14 cellular contexts compared by ENCODE assay signal in the genomic region with DNA sequence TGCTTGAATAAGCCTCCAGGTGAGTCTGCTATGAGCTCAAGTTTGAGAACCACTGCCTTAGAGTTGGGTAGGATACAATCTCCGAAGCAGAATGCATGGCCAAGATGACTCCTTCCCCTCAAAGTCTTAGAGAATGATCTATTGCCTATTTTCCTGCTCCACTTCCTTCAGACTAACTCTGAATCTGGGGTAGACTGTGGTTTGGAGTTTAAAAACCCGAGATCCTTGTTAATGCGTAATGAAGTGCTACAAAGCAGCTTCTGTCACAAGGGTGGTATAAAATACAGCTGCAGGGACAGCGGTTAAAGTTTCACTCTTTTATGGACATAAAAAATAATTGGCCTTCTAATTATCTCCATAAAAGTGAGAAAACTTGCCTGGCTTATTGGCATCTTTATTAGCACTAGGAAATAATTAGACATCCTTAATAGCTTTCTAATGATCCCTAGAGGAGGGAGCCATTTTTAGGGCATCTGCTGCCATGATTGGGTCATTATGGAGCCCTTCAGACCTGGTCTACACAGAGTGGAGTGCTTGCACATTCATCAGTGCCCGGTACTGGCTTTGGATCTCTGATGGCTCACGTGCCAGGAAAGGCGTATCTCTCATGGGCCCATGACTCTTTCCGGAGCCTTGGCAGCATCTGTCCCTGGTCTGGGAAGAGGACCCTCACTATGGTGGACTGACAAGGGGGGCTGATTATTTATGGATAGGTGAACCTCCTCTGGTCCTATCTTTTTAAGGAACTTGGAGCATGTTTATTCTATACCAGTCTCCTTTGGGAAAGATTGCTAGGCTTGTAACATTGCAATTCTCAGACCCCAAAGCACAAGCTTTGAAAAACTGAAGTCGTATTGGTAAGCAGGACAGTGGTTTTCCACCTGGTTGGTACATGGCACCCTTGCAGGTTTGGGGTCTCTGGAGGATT. TPM values are rescaled to one million over a fixed set of nuclear protein-coding genes. Genes with fewer than 3 reads are reported as not detected.
DNase-seq lines count a peak whose midpoint lies in the region; ATAC-seq and TF ChIP-seq lines count a peak whose summit lies in the region.
"Had no signal": no experiment of that assay in that cellular context is flagged by ENCODE, and none has a peak within 500 bp of the region (broad histone marks: within the 10 kb centered on the region; RNA-seq: fewer than 3 reads in every experiment).

No MANE protein-coding gene starts in this region.

- H3K9ac ChIP-seq in SK-N-SH: no peak overlapping the region
- H3K9ac ChIP-seq in PC-3 (ENCODE audit: low read length): no peak overlapping the region

- TF ChIP-seq POLR2A in stomach (IDR thresholded peaks at IDR 0.05): no peak

- TF ChIP-seq RAD21 in SK-N-SH (IDR thresholded peaks at IDR 0.05; ENCODE audit: low read length): no peak

- no peaks in the 10 kb centered on the region for H3K27me3 ChIP-seq in SK-N-SH (ENCODE audit: insufficient read depth)
- no peaks in the 10 kb centered on the region for H3K27me3 ChIP-seq in PC-3 (ENCODE audit: low read length)
- H3K27me3 ChIP-seq in stomach: peaks cover 0 to 39% (median 0%) of the 10 kb centered on the region in 3 donors
- H3K27me3 ChIP-seq: SJCRH30 had no signal

- H3K36me3 ChIP-seq in SK-N-SH (replicated peaks in 1 of 2; ENCODE audit: control insufficient read depth in 1 of 2, insufficient read depth in 2 of 2, low read length in 1 of 2): no peaks in the 10 kb centered on the region
- H3K36me3 ChIP-seq in HEK293 (ENCODE audit: control insufficient read depth in 2 of 2, insufficient read depth in 1 of 2, low read length in 2 of 2): no peaks in the 10 kb centered on the region
- no peaks in the 10 kb centered on the region for H3K36me3 ChIP-seq in PC-3 (ENCODE audit: low read depth, low read length)
- H3K36me3 ChIP-seq in stomach: no peaks in the 10 kb centered on the region
- H3K36me3 ChIP-seq: SJCRH30 had no signal

- H3F3A ChIP-seq in SK-N-SH (replicated peaks; ENCODE audit: insufficient read depth): no peaks in the 10 kb centered on the region
- no peaks in the 10 kb centered on the region for H3F3A ChIP-seq in PC-3 (ENCODE audit: low read length, unreplicated experiment)

- TF ChIP-seq EP300 in SK-N-SH (IDR thresholded peaks at IDR 0.05; ENCODE audit: borderline replicate concordance in 1 of 2, low read depth in 1 of 2, low read length in 1 of 2): no peak
- no peak for TF ChIP-seq EP300 in stomach (IDR thresholded peaks at IDR 0.05)

- intact Hi-C loops in PC-3 (cut with micrococcal nuclease) (loop anchor here (1.0 to 5.0 kb wide), 4 partner anchors 257 to 597 kb away; no protein-coding TSS in a partner anchor), posterior vena cava (cut with DNase I) (loop anchor here (1.0 to 5.0 kb wide), 3 partner anchors 20 to 516 kb away; no protein-coding TSS in a partner anchor), stomach (cut with DNase I; ENCODE audit: low total_unique reads) (loop anchor here (5.0 kb wide), 1 partner anchor 521 kb away; no protein-coding TSS in a partner anchor)

- H2AFZ ChIP-seq in SK-N-SH (ENCODE audit: low read depth): no peak overlapping the region
- peak overlapping the region; percentile 47 for H2AFZ ChIP-seq in PC-3 (ENCODE audit: low read length)

- BruUV-seq in PC-3 (replicated peaks; lab: Mats Ljungman, UMichigan): no TSS peak

- H3K27ac ChIP-seq in SK-N-SH (ENCODE audit: low read depth in 2 of 2, low read length in 1 of 2) (no peak overlapping the region), HEK293 (ENCODE audit: extremely low read depth, low read depth, low read length) (no peak overlapping the region), PC-3 (ENCODE audit: low read length) (no peak overlapping the region), stomach (no peak overlapping the region)
- H3K27ac ChIP-seq: SJCRH30 had no signal

- CTCF ChIA-PET in SK-N-SH (lab: Yijun Ruan, JAX): interaction anchor here (0.5 to 12.3 kb wide), 119 partner anchors 9 to 943 kb away, joined by 3 to 318 read pairs (median 4); a partner anchor contains a TSS
- CTCF ChIA-PET in HEK293 (lab: Yijun Ruan, JAX): interaction anchor here (0.5 to 5.8 kb wide), 55 partner anchors 8 to 1800 kb away, joined by 3 to 106 read pairs (median 4); no protein-coding TSS in a partner anchor
- CTCF ChIA-PET in PC-3 (lab: Charles Lee): interaction anchor here (0.5 to 1.3 kb wide), 4 partner anchors 44 to 512 kb away, joined by 3 to 6 read pairs (median 4); no protein-coding TSS in a partner anchor

- H3K79me2 ChIP-seq in SK-N-SH (ENCODE audit: insufficient read depth) (no peaks in the 10 kb centered on the region), PC-3 (ENCODE audit: low read length) (no peaks in the 10 kb centered on the region)

- H4K20me1 ChIP-seq in SK-N-SH (ENCODE audit: insufficient read depth): no peaks in the 10 kb centered on the region
- H4K20me1 ChIP-seq in PC-3 (ENCODE audit: low read length): no peaks in the 10 kb centered on the region

- POLR2A ChIA-PET in SK-N-SH (lab: Yijun Ruan, JAX): interaction anchor here (0.6 to 1.0 kb wide), 2 partner anchors 35 to 189 kb away, joined by 3 read pairs; no protein-coding TSS in a partner anchor
- POLR2A ChIA-PET in HEK293 (lab: Yijun Ruan, JAX): no interaction called here
- POLR2A ChIA-PET in PC-3 (lab: Charles Lee; ENCODE audit: unreplicated experiment): no interaction called here

- no peak for TF ChIP-seq CTCF in SK-N-SH (IDR thresholded peaks at IDR 0.05)
- TF ChIP-seq CTCF in HEK293 (tag by site-specific recombination; IDR thresholded peaks at IDR 0.05): no peak
- TF ChIP-seq CTCF in PC-3 (conservative IDR thresholded peaks at IDR 0.05; ENCODE audit: low read depth, low read length): no peak
- TF ChIP-seq CTCF in stomach (IDR thresholded peaks at IDR 0.05): no peak

- H3K4me3 ChIP-seq in SK-N-SH (ENCODE audit: low read depth in 2 of 2, low read length in 1 of 2) (peak overlapping the region in 1 of 2 experiments; percentile 10; a peak in 1 of 4 replicates), HEK293 (ENCODE audit: low read depth, low read length) (no peak overlapping the region), PC-3 (ENCODE audit: low read length) (no peak overlapping the region), stomach (no peak overlapping the region)
- H3K4me3 ChIP-seq: GM12878, SJCRH30 had no signal

- H3K9me3 ChIP-seq in SK-N-SH (no peaks in the 10 kb centered on the region), HEK293 (ENCODE audit: control insufficient read depth, insufficient read depth, low read depth, low read length) (no peaks in the 10 kb centered on the region), PC-3 (ENCODE audit: low read length) (no peaks in the 10 kb centered on the region), stomach (no peaks in the 10 kb centered on the region)

- no peaks in the 10 kb centered on the region; a peak in 1 of 4 replicates for H3K4me1 ChIP-seq in SK-N-SH (ENCODE audit: control insufficient read depth in 1 of 2, insufficient read depth in 2 of 2, low read depth in 1 of 2, low read length in 1 of 2)
- no peaks in the 10 kb centered on the region for H3K4me1 ChIP-seq in HEK293 (ENCODE audit: control insufficient read depth, insufficient read depth, low read length)
- peaks cover 6% of the 10 kb centered on the region for H3K4me1 ChIP-seq in PC-3 (ENCODE audit: insufficient read depth, low read length)
- H3K4me1 ChIP-seq in stomach: peaks cover 0 to 5% (median 0%) of the 10 kb centered on the region in 4 donors
- H3K4me1 ChIP-seq: SJCRH30 had no signal

- ATAC-seq in SK-N-SH treated with all-trans-retinoic acid at 6 μM for 48 hours (peak; percentile 35), PC-3 (peak; percentile 14), HG03135 (IDR thresholded peaks at IDR 0.05; ENCODE audit: unreplicated experiment) (no peak)

- DNase-seq in SK-N-SH (no peak), PC-3 (no peak), posterior vena cava (ENCODE audit: low spot score) (peak; percentile 23), A172 (ENCODE audit: low spot score) (no peak), stomach (no peak)

- H3K9me2 ChIP-seq in SK-N-SH (no peaks in the 10 kb centered on the region), PC-3 (replicated peaks; ENCODE audit: low read length) (no peaks in the 10 kb centered on the region)

- WGBS in SK-N-SH (ENCODE audit: low lambda C conversion rate): 48% methylated on average over 5 of the region's 9 CpGs
- WGBS in stomach, 5 donors: 65 to 76% (median 69%) methylated on average over 9 of the region's 9 CpGs

- no peak overlapping the region for H3K4me2 ChIP-seq in SK-N-SH
- H3K4me2 ChIP-seq in PC-3 (ENCODE audit: low read length): no peak overlapping the region

TF ChIP-seq in SK-N-SH, 30 proteins besides CTCF, POLR2A, EP300 and RAD21 (continues in another document):
- TF ChIP-seq ELF1 (IDR thresholded peaks at IDR 0.05): no peak
- no peak for TF ChIP-seq MEF2A (IDR thresholded peaks at IDR 0.05; ENCODE audit: borderline replicate concordance, low read depth)

TF ChIP-seq in HEK293, 187 proteins besides CTCF, POLR2A, EP300 and RAD21 (continues in another document):
- TF ChIP-seq WT1 (tag by site-specific recombination; IDR thresholded peaks at IDR 0.05) (no peak), ZNF350 (tag by site-specific recombination; IDR thresholded peaks at IDR 0.05) (no peak), IKZF3 (tag by site-specific recombination; IDR thresholded peaks at IDR 0.05) (0 out of 2 replicates have a peak, but pooled peaks have one; percentile 9), ZNF202 (tag by site-specific recombination; IDR thresholded peaks at IDR 0.05; ENCODE audit: borderline replicate concordance) (no peak)

RNA-seq across cellular contexts. Expression of a gene that starts 28.2 kb away (rescaled TPM):
- 0.45 and 0.76 TPM in 2 replicates for polyA plus RNA-seq in SK-N-SH (2012; rRNA removed)
- 0.44 and 0.45 TPM in 2 replicates for polyA plus RNA-seq in SK-N-SH (2012; cell fraction: cytosol; rRNA removed)
- polyA plus RNA-seq in SK-N-SH (2012; cell fraction: nucleus; rRNA removed): 0.24 and 0.27 TPM in 2 replicates
- total RNA-seq in PC-3 (2014; rRNA removed): 26.8 and 27.9 TPM in 2 replicates
- total RNA-seq in posterior vena cava: 1 to 10 TPM in 1 of 2 donors, under 1 TPM in 1; 0.33 to 1.3 TPM
- not detected in 2 replicates for total RNA-seq in A172 (2014; rRNA removed; shearing (Covaris generic))
- 10 to 100 TPM in 2 of 5 donors, 1 to 10 TPM in 2, not detected in 1; 2.6 to 17.9 (median 11.0) TPM for total RNA-seq in stomach
- 1 to 10 TPM in 2 of 3 donors, under 1 TPM in 1; 0.20 to 7.5 (median 3.8) TPM for polyA plus RNA-seq in stomach
- total RNA-seq: GM12878, HT-29, T-helper 17 cell had no signal
- polyA plus RNA-seq: CD8-positive, alpha-beta memory T cell; GM12878 had no signal

RNA-seq across cellular contexts. Expression of a gene that starts 39.5 kb away (rescaled TPM):
- polyA plus RNA-seq in SK-N-SH (2012; rRNA removed) (0.58 and 0.67 TPM in 2 replicates), stomach (not detected)
- polyA plus RNA-seq in SK-N-SH (2012; cell fraction: cytosol; rRNA removed): 0.98 and 2.1 TPM in 2 replicates
- polyA plus RNA-seq in SK-N-SH (2012; cell fraction: nucleus; rRNA removed): 0.77 and 1.7 TPM in 2 replicates
- total RNA-seq in PC-3 (2014; rRNA removed) (0.07 TPM in 1 of 2 replicates, not detected in the other), posterior vena cava (not detected), stomach (not detected)
- not detected in 2 replicates for total RNA-seq in A172 (2014; rRNA removed; shearing (Covaris generic))
- total RNA-seq: CD8-positive, alpha-beta memory T cell; HT-29; LHCN-M2; T-helper 17 cell had no signal
- polyA plus RNA-seq: CD8-positive, alpha-beta memory T cell had no signal
